Comparison of ENCODE assay signal across 3 cellular contexts in genomic region chr12:63427969-63428368, GRCh38.
DNase-seq lines count a peak whose midpoint lies in the region; ATAC-seq and TF ChIP-seq lines count a peak whose summit lies in the region.
"Not testable (repeated sequence)": the region's sequence is repeated elsewhere in the genome, so short reads cannot be mapped to it uniquely, and the experiment has no call there.

No MANE protein-coding gene starts in this region.

- not testable (repeated sequence) for H3K4me3 ChIP-seq in liver (ENCODE audit: low read depth in 1 of 3, low read length in 3 of 3); right lobe of liver

- not testable (repeated sequence) for H3K9me3 ChIP-seq in liver (ENCODE audit: control insufficient read depth in 4 of 4, low read length in 3 of 4); right lobe of liver

- TF ChIP-seq CTCF in liver (IDR thresholded peaks at IDR 0.05; ENCODE audit: low read depth, low read length, missing input control); right lobe of liver (IDR thresholded peaks at IDR 0.05): not testable (repeated sequence)

- ATAC-seq in left lobe of liver, result peak; percentile 34
- ATAC-seq in right lobe of liver, result peak in 3 of 4 donors; percentile 21 to 57 (median 31)

- intact Hi-C loops in right lobe of liver (cut with DNase I), result not testable (repeated sequence)

- H3K9ac ChIP-seq in liver (ENCODE audit: low read depth in 1 of 2, low read length in 2 of 2), result not testable (repeated sequence)

- not testable (repeated sequence) for TF ChIP-seq RAD21 in liver (IDR thresholded peaks at IDR 0.05)

- not testable (repeated sequence) for H3K36me3 ChIP-seq in liver (ENCODE audit: control insufficient read depth in 4 of 4, insufficient read depth in 3 of 4, low read depth in 1 of 4, low read length in 3 of 4); right lobe of liver

- TF ChIP-seq POLR2A in right lobe of liver (IDR thresholded peaks at IDR 0.05), result not testable (repeated sequence)

- H3K4me1 ChIP-seq in liver (ENCODE audit: control insufficient read depth in 4 of 4, insufficient read depth in 4 of 4, low read length in 3 of 4), result peaks cover 5 to 17% (median 9%) of the 10 kb centered on the region in 4 donors
- H3K4me1 ChIP-seq in right lobe of liver, result peaks cover 0 to 13% (median 6%) of the 10 kb centered on the region in 4 donors

- DNase-seq in left lobe of liver (ENCODE audit: low spot score), result peak; percentile 48
- not testable (repeated sequence) for DNase-seq in right lobe of liver

- H3K27me3 ChIP-seq in liver (ENCODE audit: control insufficient read depth in 4 of 4, insufficient read depth in 4 of 4, low read length in 3 of 4); right lobe of liver: not testable (repeated sequence)

- not testable (repeated sequence) for H3K27ac ChIP-seq in liver (ENCODE audit: low read depth in 1 of 2, low read length in 2 of 2); right lobe of liver

TF ChIP-seq in liver, 16 proteins besides CTCF, POLR2A, EP300 and RAD21:
- peak; percentile 83 to 88 for TF ChIP-seq HNF4A (conservative IDR thresholded peaks at IDR 0.05)
- TF ChIP-seq RXRA (IDR thresholded peaks at IDR 0.05), result peak; percentile 21 to 49
- peak in 1 of 2 donors; percentile 21 for TF ChIP-seq JUND (IDR thresholded peaks at IDR 0.05)
- TF ChIP-seq FOXA1 (IDR thresholded peaks at IDR 0.05), result peak; percentile 39
- TF ChIP-seq FOXA2 (IDR thresholded peaks at IDR 0.05), result peak; percentile 24
- TF ChIP-seq HNF4G (IDR thresholded peaks at IDR 0.05), result peak; percentile 56
- TF ChIP-seq, protein P1, sequence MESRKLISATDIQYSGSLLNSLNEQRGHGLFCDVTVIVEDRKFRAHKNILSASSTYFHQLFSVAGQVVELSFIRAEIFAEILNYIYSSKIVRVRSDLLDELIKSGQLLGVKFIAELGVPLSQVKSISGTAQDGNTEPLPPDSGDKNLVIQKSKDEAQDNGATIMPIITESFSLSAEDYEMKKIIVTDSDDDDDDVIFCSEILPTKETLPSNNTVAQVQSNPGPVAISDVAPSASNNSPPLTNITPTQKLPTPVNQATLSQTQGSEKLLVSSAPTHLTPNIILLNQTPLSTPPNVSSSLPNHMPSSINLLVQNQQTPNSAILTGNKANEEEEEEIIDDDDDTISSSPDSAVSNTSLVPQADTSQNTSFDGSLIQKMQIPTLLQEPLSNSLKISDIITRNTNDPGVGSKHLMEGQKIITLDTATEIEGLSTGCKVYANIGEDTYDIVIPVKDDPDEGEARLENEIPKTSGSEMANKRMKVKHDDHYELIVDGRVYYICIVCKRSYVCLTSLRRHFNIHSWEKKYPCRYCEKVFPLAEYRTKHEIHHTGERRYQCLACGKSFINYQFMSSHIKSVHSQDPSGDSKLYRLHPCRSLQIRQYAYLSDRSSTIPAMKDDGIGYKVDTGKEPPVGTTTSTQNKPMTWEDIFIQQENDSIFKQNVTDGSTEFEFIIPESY (IDR thresholded peaks at IDR 0.05), result peak; percentile 19
